In the genomic region with DNA sequence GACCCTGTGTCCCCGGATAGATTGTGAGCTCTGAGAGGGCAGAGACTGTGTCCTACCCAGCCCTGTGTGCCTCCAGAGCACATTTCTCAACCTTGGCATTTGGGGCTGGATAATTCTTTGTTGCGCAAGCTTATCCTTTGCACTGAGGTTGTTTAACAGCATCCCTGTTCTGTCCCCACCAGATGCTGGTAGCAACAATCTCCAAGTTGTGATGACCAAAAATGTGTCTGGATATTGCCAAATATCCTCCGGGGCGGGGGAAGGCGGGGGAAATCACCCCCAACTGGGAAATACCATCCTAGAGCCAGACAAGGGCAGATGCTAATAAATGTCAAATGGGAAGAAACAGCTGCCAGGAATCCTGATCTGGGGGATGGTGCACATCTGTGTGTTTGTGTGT, we compare ENCODE assay signal across 10 cellular contexts. TPM values are rescaled to one million over a fixed set of nuclear protein-coding genes. Genes with fewer than 3 reads are reported as not detected.
DNase-seq lines count a peak whose midpoint lies in the region; ATAC-seq and TF ChIP-seq lines count a peak whose summit lies in the region.
"Had no signal": no experiment of that assay in that cellular context is flagged by ENCODE, and none has a peak within 500 bp of the region (broad histone marks: within the 10 kb centered on the region; RNA-seq: fewer than 3 reads in every experiment).

No MANE protein-coding gene starts in this region.

- H3K36me3 Mint-ChIP-seq in osteocyte (ENCODE audit: unreplicated experiment) = peaks cover 52% of the 10 kb centered on the region

- peak; percentile 82 for DNase-seq in AG20443 (ENCODE audit: low spot score)
- peak; percentile 95 for DNase-seq in adipocyte (ENCODE audit: low read depth)
- DNase-seq in right atrium auricular region (ENCODE audit: low spot score) = peak; percentile 83
- no peak for DNase-seq in osteocyte (ENCODE audit: extremely low spot score, unreplicated experiment)
- DNase-seq in KG1 (lab: John Stamatoyannopoulos, UW) = no peak
- DNase-seq: heart right ventricle, OCI-M1 had no signal

- ATAC-seq in HG02973 (IDR thresholded peaks at IDR 0.05; ENCODE audit: unreplicated experiment) (no peak), HG02571 (IDR thresholded peaks at IDR 0.05; ENCODE audit: unreplicated experiment) (no peak)

- H3K9me3 Mint-ChIP-seq in osteocyte (ENCODE audit: unreplicated experiment) = no peaks in the 10 kb centered on the region

- H3K27me3 Mint-ChIP-seq in osteocyte (ENCODE audit: unreplicated experiment) = no peaks in the 10 kb centered on the region

- peak overlapping the region; percentile 56 for H3K9ac ChIP-seq in adipocyte (ENCODE audit: low read length)
- H3K9ac ChIP-seq in rectal smooth muscle tissue (ENCODE audit: low read length) = no peak overlapping the region

- peaks cover 92% of the 10 kb centered on the region for H3K36me3 ChIP-seq in adipocyte (ENCODE audit: control insufficient read depth, insufficient read depth, low read length, severe bottlenecking)
- H3K36me3 ChIP-seq in right atrium auricular region = peaks cover 71% of the 10 kb centered on the region
- H3K36me3 ChIP-seq in rectal smooth muscle tissue (ENCODE audit: control insufficient read depth, insufficient read depth, low read length) = peaks cover 11% of the 10 kb centered on the region

- H3K4me3 Mint-ChIP-seq in osteocyte (ENCODE audit: unreplicated experiment) = no peak overlapping the region

- peaks cover 5% of the 10 kb centered on the region for H3K4me1 Mint-ChIP-seq in osteocyte (ENCODE audit: unreplicated experiment)

- H3K4me3 ChIP-seq in adipocyte (ENCODE audit: low read length) (no peak overlapping the region), right atrium auricular region (no peak overlapping the region), rectal smooth muscle tissue (ENCODE audit: low read length) (no peak overlapping the region)
- H3K4me3 ChIP-seq: heart right ventricle had no signal

- H3K27me3 ChIP-seq in adipocyte (replicated peaks; ENCODE audit: control insufficient read depth, insufficient read depth, low read length) (no peaks in the 10 kb centered on the region), right atrium auricular region (no peaks in the 10 kb centered on the region), rectal smooth muscle tissue (ENCODE audit: control insufficient read depth, insufficient read depth, low read length) (no peaks in the 10 kb centered on the region)
- H3K27me3 ChIP-seq: heart right ventricle had no signal

- no peaks in the 10 kb centered on the region for H3K9me3 ChIP-seq in adipocyte (ENCODE audit: control insufficient read depth, low read length)
- no peaks in the 10 kb centered on the region for H3K9me3 ChIP-seq in right atrium auricular region
- H3K9me3 ChIP-seq: heart right ventricle had no signal

- peaks cover 67% of the 10 kb centered on the region for H3K4me1 ChIP-seq in adipocyte (ENCODE audit: control insufficient read depth, insufficient read depth, low read length)
- H3K4me1 ChIP-seq in right atrium auricular region = peaks cover 0 to 56% of the 10 kb centered on the region in 2 donors
- H3K4me1 ChIP-seq in rectal smooth muscle tissue (ENCODE audit: control insufficient read depth, insufficient read depth, low read length) = peaks cover 28% of the 10 kb centered on the region

- H3K27ac ChIP-seq in right atrium auricular region (no peak overlapping the region), rectal smooth muscle tissue (ENCODE audit: low read depth, low read length) (peak overlapping the region; percentile 83)

- no peak overlapping the region for H3K27ac Mint-ChIP-seq in osteocyte (ENCODE audit: unreplicated experiment)

- no peak for TF ChIP-seq CTCF in right atrium auricular region (IDR thresholded peaks at IDR 0.05)
- no peak for TF ChIP-seq CTCF in osteocyte (IDR thresholded peaks at IDR 0.05)

RNA-seq across cellular contexts. Expression of gene TNIP1, which starts 24.0 kb away (rescaled TPM):
- total RNA-seq in right atrium auricular region = 10 to 100 TPM; 68.9 to 92.6 TPM
- 73.5 and 85.5 TPM in 2 replicates for total RNA-seq in osteocyte

RNA-seq across cellular contexts. Expression of gene ANXA6, which starts 52.8 kb away (rescaled TPM):
- total RNA-seq in right atrium auricular region (100 to 1,000 TPM; 164 to 165 TPM), osteocyte (245 and 254 TPM in 2 replicates)

Comparison
In these comparisons a context has a peak if more than half of its experiments do, and no peak if none do; other contexts are left out.
1. DNase-seq: peak in AG20443 (single experiment), adipocyte (single experiment) and right atrium auricular region (single experiment); none in osteocyte (single experiment) and KG1 (single experiment).